In genomic region chr6:161434331-161434730, GRCh38 we compare ENCODE assay signal across 15 cellular contexts.
A peak's percentile ranks its signal among the peaks of the same experiment; 100 is the strongest.
DNase-seq lines count a peak whose midpoint lies in the region; ATAC-seq, FAIRE-seq and TF ChIP-seq lines count a peak whose summit lies in the region.
"Had no signal": no experiment of that assay in that cellular context is flagged by ENCODE, and none has a peak within 500 bp of the region (broad histone marks: within the 10 kb centered on the region; RNA-seq: fewer than 3 reads in every experiment).

No MANE protein-coding gene starts in this region.

- no peaks in the 10 kb centered on the region for H3K27me3 Mint-ChIP-seq in Caco-2 (ENCODE audit: insufficient read depth, unreplicated experiment)
- H3K27me3 Mint-ChIP-seq in brain = peaks cover under 1% of the 10 kb centered on the region

- DNase-seq in Caco-2 (no peak), left ventricle myocardium inferior (no peak), upper lobe of right lung (no peak), NCI-H748 treated with DMSO at 0.1 percent for 48 hours (lab: John Stamatoyannopoulos, UW) (no peak), small intestine (no peak)
- DNase-seq in activated CD4-positive, alpha-beta T cell treated with anti-CD3 and anti-CD28 coated beads for 48 hours = no peak
- DNase-seq: activated CD8-positive, alpha-beta memory T cell treated with anti-CD3 and anti-CD28 coated beads for 24 hours; islet precursor cell; NCI-H510A treated with DMSO at 0.1 percent for 48 hours; T-cell had no signal

- POLR2A ChIA-PET in Caco-2 (lab: Charles Lee) = no interaction called here

- H3K36me3 ChIP-seq in Caco-2 (ENCODE audit: control insufficient read depth, insufficient read depth, low read length) (no peaks in the 10 kb centered on the region), left ventricle myocardium inferior (no peaks in the 10 kb centered on the region), rectal smooth muscle tissue (ENCODE audit: control insufficient read depth, insufficient read depth, low read length) (no peaks in the 10 kb centered on the region), upper lobe of right lung (no peaks in the 10 kb centered on the region), small intestine (ENCODE audit: control insufficient read depth in 2 of 2, insufficient read depth in 2 of 2, low read length in 2 of 2) (no peaks in the 10 kb centered on the region)
- H3K36me3 ChIP-seq: BLaER1 had no signal

- H3K27ac ChIP-seq in left ventricle myocardium inferior (replicated peaks) (peak overlapping the region; percentile 84), rectal smooth muscle tissue (ENCODE audit: low read depth, low read length) (peak overlapping the region; percentile 50), upper lobe of right lung (no peak overlapping the region), small intestine (ENCODE audit: low read depth in 1 of 2, low read length in 1 of 2) (no peak overlapping the region)
- H3K27ac ChIP-seq: BLaER1 had no signal

- no peaks in the 10 kb centered on the region for H3K9me3 ChIP-seq in Caco-2
- no peaks in the 10 kb centered on the region for H3K9me3 ChIP-seq in left ventricle myocardium inferior (replicated peaks)
- no peaks in the 10 kb centered on the region for H3K9me3 ChIP-seq in upper lobe of right lung
- no peaks in the 10 kb centered on the region for H3K9me3 ChIP-seq in small intestine (ENCODE audit: control insufficient read depth, low read depth)
- H3K9me3 ChIP-seq: BLaER1 had no signal

- H3K36me3 Mint-ChIP-seq in Caco-2 (ENCODE audit: insufficient read depth, unreplicated experiment) (peaks cover 6% of the 10 kb centered on the region), brain (peaks cover 4% of the 10 kb centered on the region)

- H3K4me3 Mint-ChIP-seq in Caco-2 (ENCODE audit: unreplicated experiment) (peak overlapping the region; percentile 71), brain (peak overlapping the region in 3 of 5 experiments; percentile 4 to 74 (median 16))
- H3K4me3 Mint-ChIP-seq: HFFc6, T-cell had no signal

- H3K4me1 Mint-ChIP-seq in Caco-2 (ENCODE audit: low read depth, unreplicated experiment) (peaks cover 11% of the 10 kb centered on the region), brain (peaks cover 53% of the 10 kb centered on the region)
- H3K4me1 Mint-ChIP-seq: T-cell had no signal

- no peak for FAIRE-seq in small intestine (lab: Jason Lieb, UNC)
- FAIRE-seq: endothelial cell of umbilical vein had no signal

- peaks cover 17% of the 10 kb centered on the region for H3K4me1 ChIP-seq in Caco-2
- H3K4me1 ChIP-seq in left ventricle myocardium inferior = peaks cover 27% of the 10 kb centered on the region
- H3K4me1 ChIP-seq in rectal smooth muscle tissue (ENCODE audit: control insufficient read depth, insufficient read depth, low read length) = peaks cover 9% of the 10 kb centered on the region
- H3K4me1 ChIP-seq in upper lobe of right lung = no peaks in the 10 kb centered on the region
- no peaks in the 10 kb centered on the region for H3K4me1 ChIP-seq in small intestine (ENCODE audit: control insufficient read depth in 2 of 2, insufficient read depth in 1 of 2, low read depth in 1 of 2, low read length in 1 of 2)
- H3K4me1 ChIP-seq: BLaER1 had no signal

- CTCF ChIA-PET in Caco-2 (lab: Charles Lee) = no interaction called here

- no peak overlapping the region for H3K9ac ChIP-seq in rectal smooth muscle tissue (ENCODE audit: low read length)
- H3K9ac ChIP-seq: BLaER1 had no signal

- H3K27ac Mint-ChIP-seq in Caco-2 (ENCODE audit: unreplicated experiment) (peak overlapping the region; percentile 92), brain (peak overlapping the region; percentile 9 to 89 (median 60))
- H3K27ac Mint-ChIP-seq: HFFc6, T-cell had no signal

- H3K4me3 ChIP-seq in Caco-2 (ENCODE audit: low read depth, low read length) = no peak overlapping the region
- peak overlapping the region; percentile 41 for H3K4me3 ChIP-seq in left ventricle myocardium inferior
- H3K4me3 ChIP-seq in rectal smooth muscle tissue (ENCODE audit: low read length) = no peak overlapping the region
- no peak overlapping the region for H3K4me3 ChIP-seq in upper lobe of right lung
- no peak overlapping the region for H3K4me3 ChIP-seq in small intestine (ENCODE audit: low read depth in 1 of 2, low read length in 2 of 2)
- H3K4me3 ChIP-seq: BLaER1 had no signal

- no peaks in the 10 kb centered on the region for H3K9me3 Mint-ChIP-seq in Caco-2 (ENCODE audit: unreplicated experiment)
- H3K9me3 Mint-ChIP-seq in brain = peaks cover under 1 to 9% (median 6%) of the 10 kb centered on the region in 5 experiments
- H3K9me3 Mint-ChIP-seq: T-cell had no signal

- BruUV-seq in Caco-2 (replicated peaks; lab: Mats Ljungman, UMichigan) = no TSS peak

- H3K27me3 ChIP-seq in Caco-2 (replicated peaks; ENCODE audit: control insufficient read depth, insufficient read depth, low read length) (no peaks in the 10 kb centered on the region), left ventricle myocardium inferior (ENCODE audit: low read depth) (no peaks in the 10 kb centered on the region), rectal smooth muscle tissue (ENCODE audit: control insufficient read depth, insufficient read depth, low read length) (no peaks in the 10 kb centered on the region), upper lobe of right lung (no peaks in the 10 kb centered on the region), small intestine (ENCODE audit: control insufficient read depth in 2 of 2, insufficient read depth in 2 of 2, low read length in 2 of 2) (no peaks in the 10 kb centered on the region)
- H3K27me3 ChIP-seq: BLaER1 had no signal

- TF ChIP-seq CTCF in Caco-2 (IDR thresholded peaks at IDR 0.05; ENCODE audit: insufficient read depth in 1 of 2, low read depth in 1 of 2, low read length in 1 of 2, severe bottlenecking in 1 of 2, unreplicated experiment in 1 of 2) (no peak), brain (conservative IDR thresholded peaks at IDR 0.05) (no peak), left ventricle myocardium inferior (IDR thresholded peaks at IDR 0.05; ENCODE audit: borderline replicate concordance) (no peak), upper lobe of right lung (IDR thresholded peaks at IDR 0.05) (no peak)

- WGBS in small intestine, 3 donors = 17 to 61% (median 45%) methylated on average over 9 of the region's 9 CpGs

- no peak for ATAC-seq in upper lobe of right lung
- ATAC-seq: T-cell had no signal

- intact Hi-C loops in Caco-2 (cut with micrococcal nuclease; ENCODE audit: unreplicated experiment) = loop anchor here (2.0 kb wide), 1 partner anchor 16 kb away; no protein-coding TSS in a partner anchor
- intact Hi-C loops in left ventricle myocardium inferior (cut with micrococcal nuclease) = no loop called here
- intact Hi-C loops in upper lobe of right lung (cut with DNase I) = no loop called here

Comparison
In these comparisons a context has a peak if more than half of its experiments do, and no peak if none do; other contexts are left out.
1. H3K27ac ChIP-seq: peak in left ventricle myocardium inferior (single experiment) and rectal smooth muscle tissue (single experiment); none in upper lobe of right lung (single experiment) and small intestine (0 of 2).